8 cellular contexts compared by ENCODE assay signal in genomic region chrX:3638280-3638873, GRCh38.
DNase-seq lines count a peak whose midpoint lies in the region; ATAC-seq and TF ChIP-seq lines count a peak whose summit lies in the region.

No MANE protein-coding gene starts in this region.

- peaks cover 0 to 1% of the 10 kb centered on the region in 2 donors for H3K9me3 ChIP-seq in lung (ENCODE audit: control insufficient read depth in 2 of 2, insufficient read depth in 1 of 2, low read length in 1 of 2)
- H3K9me3 ChIP-seq in tibial nerve, result no peaks in the 10 kb centered on the region

- no peak overlapping the region for H3K4me3 Mint-ChIP-seq in chondrocyte (ENCODE audit: unreplicated experiment)
- no peak overlapping the region for H3K4me3 Mint-ChIP-seq in T-helper 2 cell treated with Interferon-gamma antibody and Interleukin-4, amounts not matched to agents 5 μg/mL and 100 μg/mL, for 36 hours

- H3K4me1 ChIP-seq in lung (ENCODE audit: control insufficient read depth in 2 of 2, insufficient read depth in 2 of 2, low read length in 2 of 2), result no peaks in the 10 kb centered on the region
- H3K4me1 ChIP-seq in tibial nerve, result no peaks in the 10 kb centered on the region

- no peak overlapping the region for H3K27ac ChIP-seq in lung (ENCODE audit: low read depth in 1 of 2, low read length in 1 of 2)
- H3K27ac ChIP-seq in tibial nerve, result no peak overlapping the region

- in situ Hi-C loops in GM13977 (cut with MboI; ENCODE audit: low pct_unique_long_range_greater_than_20kb, low sequenced_read_pairs, unreplicated experiment), result loop anchor here (25.0 kb wide), 1 partner anchor 99 kb away; no protein-coding TSS in a partner anchor

- WGBS in lung, 2 donors, result 17% methylated on average over 6 of the region's 6 CpGs
- 16 to 17% methylated on average over 6 of the region's 6 CpGs for WGBS in tibial nerve, 2 donors

- DNase-seq in AG09319 (ENCODE audit: extremely low read depth, low read depth) (peak; percentile 8), GM13977 (ENCODE audit: low spot score) (peak; percentile 74), HuH-7 (ENCODE audit: low spot score) (peak; percentile 12), T follicular helper cell (ENCODE audit: low read depth) (peak; percentile 5), chondrocyte (ENCODE audit: low spot score) (no peak), lung (ENCODE audit: low spot score) (no peak), tibial nerve (ENCODE audit: low spot score in 2 of 2) (peak; percentile 14 to 29)
- DNase-seq in T-helper 2 cell treated with Interferon-gamma antibody and Interleukin-4, amounts not matched to agents 5 μg/mL and 100 μg/mL, for 36 hours (ENCODE audit: low spot score), result no peak

- H3K4me3 ChIP-seq in lung (no peak overlapping the region), tibial nerve (no peak overlapping the region)

- no peaks in the 10 kb centered on the region for H3K27me3 ChIP-seq in lung (ENCODE audit: control insufficient read depth, insufficient read depth)
- H3K27me3 ChIP-seq in tibial nerve, result no peaks in the 10 kb centered on the region

- H3K36me3 ChIP-seq in lung (ENCODE audit: control insufficient read depth in 2 of 2, insufficient read depth in 2 of 2, low read length in 2 of 2) (peaks cover 0 to 12% of the 10 kb centered on the region in 2 donors), tibial nerve (peaks cover 0 to 30% (median 0%) of the 10 kb centered on the region in 3 donors)

- H3K27me3 Mint-ChIP-seq in chondrocyte (ENCODE audit: low read depth), result no peaks in the 10 kb centered on the region
- H3K27me3 Mint-ChIP-seq in T-helper 2 cell treated with Interferon-gamma antibody and Interleukin-4, amounts not matched to agents 5 μg/mL and 100 μg/mL, for 36 hours (ENCODE audit: low read depth), result no peaks in the 10 kb centered on the region

- no peak for TF ChIP-seq EP300 in tibial nerve (IDR thresholded peaks at IDR 0.05)

- no peak for TF ChIP-seq POLR2A in tibial nerve (IDR thresholded peaks at IDR 0.05)

- H3K36me3 Mint-ChIP-seq in chondrocyte (ENCODE audit: low read depth), result peaks cover 8% of the 10 kb centered on the region
- H3K36me3 Mint-ChIP-seq in T-helper 2 cell treated with Interferon-gamma antibody and Interleukin-4, amounts not matched to agents 5 μg/mL and 100 μg/mL, for 36 hours (ENCODE audit: low read depth), result peaks cover 22% of the 10 kb centered on the region

- peak; percentile 64 for TF ChIP-seq CTCF in AG09319 (IDR thresholded peaks at IDR 0.05; ENCODE audit: low read depth, low read length)
- peak; percentile 76 for TF ChIP-seq CTCF in GM13977 (IDR thresholded peaks at IDR 0.05; ENCODE audit: extremely low read depth, insufficient read depth, missing control alignments)
- peak; percentile 99 for TF ChIP-seq CTCF in chondrocyte (IDR thresholded peaks at IDR 0.05)
- TF ChIP-seq CTCF in lung (IDR thresholded peaks at IDR 0.05; ENCODE audit: control extremely low read depth, extremely low read depth), result peak; percentile 36
- TF ChIP-seq CTCF in tibial nerve (IDR thresholded peaks at IDR 0.05), result peak; percentile 30 to 51 (median 43)

- H3K27ac Mint-ChIP-seq in chondrocyte (ENCODE audit: unreplicated experiment), result no peak overlapping the region
- no peak overlapping the region for H3K27ac Mint-ChIP-seq in T-helper 2 cell treated with Interferon-gamma antibody and Interleukin-4, amounts not matched to agents 5 μg/mL and 100 μg/mL, for 36 hours

- H3K9me3 Mint-ChIP-seq in chondrocyte (ENCODE audit: low read depth), result peaks cover under 1% of the 10 kb centered on the region
- no peaks in the 10 kb centered on the region for H3K9me3 Mint-ChIP-seq in T-helper 2 cell treated with Interferon-gamma antibody and Interleukin-4, amounts not matched to agents 5 μg/mL and 100 μg/mL, for 36 hours

- ATAC-seq in lung (ENCODE audit: insufficient read depth, low FRiP score), result no peak

- H3K4me1 Mint-ChIP-seq in chondrocyte (ENCODE audit: low read depth), result no peaks in the 10 kb centered on the region
- H3K4me1 Mint-ChIP-seq in T-helper 2 cell treated with Interferon-gamma antibody and Interleukin-4, amounts not matched to agents 5 μg/mL and 100 μg/mL, for 36 hours (ENCODE audit: low read depth), result no peaks in the 10 kb centered on the region

Comparison
In these comparisons a context has a peak if more than half of its experiments do, and no peak if none do; other contexts are left out.
1. DNase-seq: peak in AG09319 (single experiment), GM13977 (single experiment), HuH-7 (single experiment), T follicular helper cell (single experiment) and tibial nerve (2 of 2); none in chondrocyte (single experiment), lung (single experiment) and T-helper 2 cell treated with Interferon-gamma antibody and Interleukin-4, amounts not matched to agents 5 μg/mL and 100 μg/mL, for 36 hours (single experiment).
2. CTCF ChIP-seq: peak in every context shown above with its lines; median percentile 99 in chondrocyte; 76 in GM13977; 64 in AG09319; 43 in tibial nerve; 36 in lung.